12 cellular contexts compared by ENCODE assay signal in genomic region chr11:119367661-119368120, GRCh38. TPM values are rescaled to one million over a fixed set of nuclear protein-coding genes. Genes with fewer than 3 reads are reported as not detected.
DNase-seq lines count a peak whose midpoint lies in the region; ATAC-seq and TF ChIP-seq lines count a peak whose summit lies in the region.
"Had no signal": no experiment of that assay in that cellular context is flagged by ENCODE, and none has a peak within 500 bp of the region (broad histone marks: within the 10 kb centered on the region; RNA-seq: fewer than 3 reads in every experiment).

No MANE protein-coding gene starts in this region.

- ATAC-seq in psoas muscle (peak in 3 of 4 donors; percentile 5 to 23 (median 8)), GM19395 (IDR thresholded peaks at IDR 0.05; ENCODE audit: unreplicated experiment) (no peak)
- ATAC-seq: stimulated activated memory B cell treated with anti-CD40 and anti-IgM and Interleukin-4, amounts not matched to agents 10 μg/mL and 1 μg/mL and 100 μg/mL, for 72 hours had no signal

- peaks cover 6% of the 10 kb centered on the region; the same call in 1 of the 2 replicates for H3K27me3 ChIP-seq in DOHH2 (ENCODE audit: control insufficient read depth, low read length)
- H3K27me3 ChIP-seq in Peyer's patch = no peaks in the 10 kb centered on the region
- no peaks in the 10 kb centered on the region for H3K27me3 ChIP-seq in psoas muscle (ENCODE audit: insufficient read depth in 3 of 3, low read length in 2 of 3)

- no peak for TF ChIP-seq POLR2A in Peyer's patch (IDR thresholded peaks at IDR 0.05)

- H3K9me3 ChIP-seq in DOHH2 (ENCODE audit: control insufficient read depth, insufficient read depth, low read length) (no peaks in the 10 kb centered on the region), Peyer's patch (no peaks in the 10 kb centered on the region), psoas muscle (no peaks in the 10 kb centered on the region)

- H3K27ac ChIP-seq in DOHH2 (ENCODE audit: low read depth, low read length) (no peak overlapping the region), Peyer's patch (peak overlapping the region in 3 of 4 donors; percentile 78 to 97 (median 96)), psoas muscle (peak overlapping the region; percentile 97)

- WGBS in psoas muscle, 3 donors = 24 to 34% (median 26%) methylated on average over 9 of the region's 9 CpGs

- H3K4me3 ChIP-seq in DOHH2 (ENCODE audit: low read length) (no peak overlapping the region), Peyer's patch (peak overlapping the region in 2 of 4 donors; percentile 19 to 30), fibroblast of villous mesenchyme (ENCODE audit: low read depth, low read length) (no peak overlapping the region), psoas muscle (peak overlapping the region; percentile 11)

- H3K4me2 ChIP-seq in DOHH2 (ENCODE audit: low read length) = peak overlapping the region; percentile 24; the same call in 1 of the 2 replicates

- peaks cover 92% of the 10 kb centered on the region for H3K4me1 ChIP-seq in DOHH2 (ENCODE audit: control insufficient read depth, low read length)
- peaks cover 4 to 72% (median 18%) of the 10 kb centered on the region in 4 donors for H3K4me1 ChIP-seq in Peyer's patch
- H3K4me1 ChIP-seq in psoas muscle = peaks cover 85% of the 10 kb centered on the region

- no peaks in the 10 kb centered on the region for H4K20me1 ChIP-seq in DOHH2 (ENCODE audit: control insufficient read depth, insufficient read depth, low read depth, low read length)

- TF ChIP-seq CTCF in DOHH2 (IDR thresholded peaks at IDR 0.05; ENCODE audit: low read depth, low read length, poor library complexity, severe bottlenecking) (no peak), Peyer's patch (IDR thresholded peaks at IDR 0.05) (peak in 1 of 6 experiments; percentile 18), fibroblast of villous mesenchyme (IDR thresholded peaks at IDR 0.05; ENCODE audit: insufficient read depth, low read depth, low read length) (no peak), psoas muscle (IDR thresholded peaks at IDR 0.05) (no peak)

- DNase-seq in Peyer's patch = peak in 1 of 3 donors; percentile 56
- DNase-seq in fibroblast of villous mesenchyme (ENCODE audit: low read depth) = peak; percentile 88
- peak in 1 of 2 donors; percentile 73 for DNase-seq in psoas muscle
- DNase-seq in AG20443 (ENCODE audit: low spot score) = no peak
- DNase-seq in NCI-H2227 (lab: John Stamatoyannopoulos, UW; ENCODE audit: unreplicated experiment) = no peak
- no peak for DNase-seq in NCI-H774 (lab: John Stamatoyannopoulos, UW)
- DNase-seq: activated CD4-positive, alpha-beta T cell treated with anti-CD3 and anti-CD28 coated beads, Interleukin-2, amount 50 U/mL, for 48 hours; activated naive CD4-positive, alpha-beta T cell treated with anti-CD3 and anti-CD28 coated beads, Interleukin-2, amount 10 ng/mL, durations not matched to agents 7 days and 5 days had no signal

- H3K79me2 ChIP-seq in DOHH2 (ENCODE audit: control insufficient read depth, low read length) = peaks cover 11% of the 10 kb centered on the region

- H3K36me3 ChIP-seq in DOHH2 (ENCODE audit: control insufficient read depth, low read length) (no peaks in the 10 kb centered on the region), Peyer's patch (no peaks in the 10 kb centered on the region), psoas muscle (ENCODE audit: insufficient read depth in 1 of 2, low read depth in 1 of 2) (peaks cover 0 to 6% of the 10 kb centered on the region in 2 donors)

- H3K9me2 ChIP-seq in DOHH2 (replicated peaks; ENCODE audit: control insufficient read depth, low read length) = no peaks in the 10 kb centered on the region

- H3F3A ChIP-seq in DOHH2 (ENCODE audit: control insufficient read depth, insufficient read depth) = no peaks in the 10 kb centered on the region

- intact Hi-C loops in psoas muscle (cut with DNase I) = no loop called here

RNA-seq across cellular contexts. Expression of gene USP2, which starts 13.8 kb away (rescaled TPM):
- total RNA-seq in Peyer's patch (10 to 100 TPM in 3 of 4 donors, 1 to 10 TPM in 1; 2.5 to 61.8 (median 32.2) TPM), fibroblast of villous mesenchyme (under 0.01 and 0.43 TPM in 2 replicates), psoas muscle (100 to 1,000 TPM in 3 of 4 donors, 10 to 100 TPM in 1; 75.8 to 210 (median 156) TPM)
- 10 to 100 TPM; 49.0 to 76.4 (median 57.4) TPM for polyA plus RNA-seq in psoas muscle

RNA-seq across cellular contexts. Expression of gene MFRP, which starts 21.2 kb away (rescaled TPM):
- total RNA-seq in Peyer's patch (not detected), fibroblast of villous mesenchyme (under 0.01 TPM in 1 of 2 replicates, not detected in the other), psoas muscle (not detected)
- under 1 TPM in 2 of 3 donors, not detected in 1; 0.01 to 0.05 TPM for polyA plus RNA-seq in psoas muscle
- total RNA-seq: mucosa of gallbladder had no signal

RNA-seq across cellular contexts. Expression of gene C1QTNF5, which starts 27.0 kb away (rescaled TPM):
- total RNA-seq in Peyer's patch (10 to 100 TPM; 10.3 to 26.4 (median 11.8) TPM), fibroblast of villous mesenchyme (6.5 and 13.5 TPM in 2 replicates), psoas muscle (10 to 100 TPM in 1 of 4 donors, 1 to 10 TPM in 3; 5.3 to 11.6 (median 8.8) TPM)
- 10 to 100 TPM in 1 of 3 donors, 1 to 10 TPM in 2; 3.2 to 12.0 (median 4.7) TPM for polyA plus RNA-seq in psoas muscle

RNA-seq across cellular contexts. Expression of gene RNF26, which starts 33.4 kb away (rescaled TPM):
- total RNA-seq in Peyer's patch (10 to 100 TPM; 15.5 to 23.4 (median 16.5) TPM), fibroblast of villous mesenchyme (5.2 and 5.8 TPM in 2 replicates), psoas muscle (1 to 10 TPM; 6.1 to 8.8 (median 7.5) TPM)
- 1 to 10 TPM; 5.8 to 8.9 (median 7.1) TPM for polyA plus RNA-seq in psoas muscle

RNA-seq across cellular contexts. Expression of gene MCAM, which starts 50.8 kb away (rescaled TPM):
- total RNA-seq in Peyer's patch (100 to 1,000 TPM in 1 of 4 donors, 10 to 100 TPM in 3; 27.5 to 112 (median 66.2) TPM), fibroblast of villous mesenchyme (77.3 and 86.4 TPM in 2 replicates), psoas muscle (10 to 100 TPM; 24.5 to 71.1 (median 43.6) TPM)
- polyA plus RNA-seq in psoas muscle = 10 to 100 TPM; 15.4 to 27.4 (median 27.3) TPM
